ENCODE assay signal across 11 cellular contexts in the genomic region with DNA sequence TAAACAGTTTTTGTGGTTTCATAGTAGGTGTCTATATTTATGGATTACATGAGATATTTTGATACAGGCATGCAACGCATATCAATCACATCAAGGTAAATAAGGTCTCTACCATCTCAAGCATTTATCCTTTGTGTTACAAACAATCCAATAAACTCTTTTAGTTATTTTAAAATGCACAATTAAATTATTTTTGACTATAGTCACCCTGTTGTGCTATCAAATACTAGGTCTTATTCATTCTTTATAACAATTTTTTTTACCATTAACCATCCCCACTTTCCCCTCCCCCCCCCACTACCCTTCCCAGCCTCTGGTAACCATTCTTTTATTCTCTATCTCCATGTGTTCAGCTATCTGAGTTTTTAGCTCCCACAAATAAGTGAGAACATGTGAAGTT.
"Had no signal": no experiment of that assay in that cellular context is flagged by ENCODE, and none has a peak within 500 bp of the region (broad histone marks: within the 10 kb centered on the region; RNA-seq: fewer than 3 reads in every experiment).

No MANE protein-coding gene starts in this region.

- H3K9ac ChIP-seq: GM23248 had no signal

- H3K4me3 Mint-ChIP-seq: GM23338, H9, HFFc6 had no signal

- H3K36me3 ChIP-seq: HAP-1 had no signal

- H3K9me3 Mint-ChIP-seq: GM23338, H9 had no signal

- H3K4me3 ChIP-seq: GM23248, GM23338, HAP-1 had no signal

- H2AFZ ChIP-seq: GM23248, GM23338 had no signal

- DNase-seq: GM23248, GOT3, H7, H9, HCEC 1CT, HFFc6 had no signal

- H3K27ac ChIP-seq: GM23248 had no signal

- H3K27ac Mint-ChIP-seq: GM23338, H9, HFFc6 had no signal

- H3K9me3 ChIP-seq: HAP-1 had no signal

- FAIRE-seq: H1, H54 had no signal

- H3K4me1 ChIP-seq: HAP-1 had no signal

- H3K4me2 ChIP-seq: GM23338 had no signal

- H3K4me1 Mint-ChIP-seq: GM23338, H9 had no signal

- ATAC-seq: GM23338, HCT116 had no signal
